Comparison of ENCODE assay signal across 8 cellular contexts in genomic region chr2:231615058-231615671, GRCh38. TPM values are rescaled to one million over a fixed set of nuclear protein-coding genes. Genes with fewer than 3 reads are reported as not detected.
DNase-seq lines count a peak whose midpoint lies in the region; ATAC-seq and TF ChIP-seq lines count a peak whose summit lies in the region.

No MANE protein-coding gene starts in this region.

- H3K4me1 Mint-ChIP-seq in activated CD4-positive, alpha-beta T cell treated with anti-CD3 and anti-CD28 coated beads for 36 hours, result peaks cover 61% of the 10 kb centered on the region

- TF ChIP-seq POLR2A in adrenal gland (IDR thresholded peaks at IDR 0.05), result no peak

- POLR2A ChIA-PET in activated CD4-positive, alpha-beta T cell treated with anti-CD3 and anti-CD28 coated beads for 36 hours (lab: Charles Lee), result interaction anchor here (2.1 to 4.9 kb wide), 3 partner anchors 27 to 100 kb away, joined by 6 to 104 read pairs (median 85); partner anchors contain the start of gene PTMA

- H3K36me3 Mint-ChIP-seq in activated CD4-positive, alpha-beta T cell treated with anti-CD3 and anti-CD28 coated beads for 36 hours (ENCODE audit: low read depth), result no peaks in the 10 kb centered on the region

- peaks cover 37 to 39% of the 10 kb centered on the region in 2 donors for H3K4me1 ChIP-seq in adrenal gland (replicated peaks in 1 of 2)

- H3K27me3 Mint-ChIP-seq in activated CD4-positive, alpha-beta T cell treated with anti-CD3 and anti-CD28 coated beads for 36 hours, result no peaks in the 10 kb centered on the region

- 41 to 73% (median 51%) methylated on average over 13 to 31 of the region's 31 CpGs for WGBS in adrenal gland, 4 donors

- no peak for TF ChIP-seq CTCF in adrenal gland (IDR thresholded peaks at IDR 0.05)

- H3K27me3 ChIP-seq in adrenal gland, result no peaks in the 10 kb centered on the region

- H3K9me3 Mint-ChIP-seq in activated CD4-positive, alpha-beta T cell treated with anti-CD3 and anti-CD28 coated beads for 36 hours (ENCODE audit: low read depth), result no peaks in the 10 kb centered on the region

- ATAC-seq in activated CD4-positive, alpha-beta T cell treated with anti-CD3 and anti-CD28 coated beads for 36 hours, result no peak
- ATAC-seq in HG03097 (IDR thresholded peaks at IDR 0.05; ENCODE audit: low FRiP score, unreplicated experiment), result no peak

- DNase-seq in activated CD4-positive, alpha-beta T cell treated with anti-CD3 and anti-CD28 coated beads for 36 hours, result peak; percentile 42
- DNase-seq in activated CD4-positive, alpha-beta T cell treated with anti-CD3 and anti-CD28 coated beads for 4 hours, result no peak
- DNase-seq in adrenal gland (peak in 4 of 7 donors; percentile 28 to 67 (median 52)), left kidney (ENCODE audit: low read depth, low spot score) (peak; percentile 75), HK-2 (ENCODE audit: unreplicated experiment) (no peak), NCI-H2081 (lab: John Stamatoyannopoulos, UW) (no peak)

- H3K4me3 ChIP-seq in adrenal gland, result peak overlapping the region in 2 of 4 donors; percentile 29 to 58

- intact Hi-C loops in activated CD4-positive, alpha-beta T cell treated with anti-CD3 and anti-CD28 coated beads for 36 hours (cut with DNase I, micrococcal nuclease), result no loop called here
- intact Hi-C loops in adrenal gland (cut with DNase I), result no loop called here

- H3K27ac ChIP-seq in adrenal gland, result peak overlapping the region; percentile 97 to 99 (median 99)
- H3K27ac ChIP-seq in temporal lobe (ENCODE audit: low read depth, low read length), result peak overlapping the region; percentile 99

- H3K36me3 ChIP-seq in adrenal gland (replicated peaks in 1 of 2), result no peaks in the 10 kb centered on the region

- H3K9me3 ChIP-seq in adrenal gland (replicated peaks in 1 of 3), result no peaks in the 10 kb centered on the region

- CTCF ChIA-PET in activated CD4-positive, alpha-beta T cell treated with anti-CD3 and anti-CD28 coated beads for 36 hours (lab: Charles Lee), result interaction anchor here (0.6 to 10.3 kb wide), 8 partner anchors 10 to 349 kb away, joined by 3 to 161 read pairs (median 4); no protein-coding TSS in a partner anchor

- H3K27ac Mint-ChIP-seq in activated CD4-positive, alpha-beta T cell treated with anti-CD3 and anti-CD28 coated beads for 36 hours, result peak overlapping the region; percentile 98

- H3K4me3 Mint-ChIP-seq in activated CD4-positive, alpha-beta T cell treated with anti-CD3 and anti-CD28 coated beads for 36 hours, result peak overlapping the region; percentile 77

RNA-seq across cellular contexts. Expression of gene TEX44, which starts 22.5 kb away (rescaled TPM):
- total RNA-seq in activated CD4-positive, alpha-beta T cell treated with anti-CD3 and anti-CD28 coated beads for 36 hours, result not detected
- total RNA-seq in adrenal gland (not detected), temporal lobe (not detected)
- polyA plus RNA-seq in adrenal gland, result not detected

Comparison
In these comparisons a context has a peak if more than half of its experiments do, and no peak if none do; other contexts are left out.
1. DNase-seq: peak in activated CD4-positive, alpha-beta T cell treated with anti-CD3 and anti-CD28 coated beads for 36 hours (single experiment), adrenal gland (4 of 7) and left kidney (single experiment); none in activated CD4-positive, alpha-beta T cell treated with anti-CD3 and anti-CD28 coated beads for 4 hours (0 of 2), HK-2 (single experiment) and NCI-H2081 (0 of 2).